Comparison of ENCODE assay signal across 8 cellular contexts in the genomic region with DNA sequence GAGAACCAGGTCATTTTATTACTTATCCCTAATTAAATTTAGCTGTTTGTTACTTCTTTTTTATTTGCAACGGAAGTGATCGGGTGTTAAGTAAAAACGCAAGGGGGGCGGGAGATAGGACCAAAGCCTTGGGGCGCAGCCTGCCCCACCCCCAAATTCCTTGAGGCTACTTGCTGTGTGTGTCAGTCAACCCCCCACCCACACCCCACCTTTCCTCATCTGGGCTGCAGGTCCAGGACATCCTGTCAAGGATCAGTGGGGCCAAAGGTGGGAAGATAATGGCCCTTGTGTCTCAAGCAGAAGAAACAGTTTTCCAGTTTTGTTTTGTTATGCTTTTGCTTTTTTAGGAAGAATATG. TPM values are rescaled to one million over a fixed set of nuclear protein-coding genes. Genes with fewer than 3 reads are reported as not detected.
DNase-seq lines count a peak whose midpoint lies in the region; ATAC-seq and TF ChIP-seq lines count a peak whose summit lies in the region.

No MANE protein-coding gene starts in this region.

- WGBS in mesodermal cell (ENCODE audit: insufficient coverage in 2 of 2), 2 experiments: no CpG with 5 or more reads among the region's 5 CpGs

- ATAC-seq in Right ventricle myocardium superior (ENCODE audit: poor library complexity) (no peak), left ventricle myocardium superior (no peak)
- ATAC-seq in central memory CD8-positive, alpha-beta T cell (replicated peaks; ENCODE audit: extremely low read depth, poor library complexity, severe bottlenecking): no peak

- H3K36me3 ChIP-seq in mesodermal cell (ENCODE audit: control insufficient read depth, insufficient read depth, low read length) (no peaks in the 10 kb centered on the region), uterus (no peaks in the 10 kb centered on the region)

- TF ChIP-seq CTCF in uterus (IDR thresholded peaks at IDR 0.05): no peak

- no peaks in the 10 kb centered on the region for H3K9me3 ChIP-seq in mesodermal cell (ENCODE audit: control insufficient read depth, low read length)
- no peaks in the 10 kb centered on the region for H3K9me3 ChIP-seq in uterus

- H3K4me3 Mint-ChIP-seq in central memory CD8-positive, alpha-beta T cell: peak overlapping the region; percentile 94

- no peaks in the 10 kb centered on the region for H3K27me3 Mint-ChIP-seq in central memory CD8-positive, alpha-beta T cell

- H3K27ac ChIP-seq in mesodermal cell (ENCODE audit: low read depth, low read length, severe bottlenecking): no peak overlapping the region
- H3K27ac ChIP-seq in uterus: peak overlapping the region; percentile 100

- H3K27me3 ChIP-seq in uterus: no peaks in the 10 kb centered on the region

- H3K4me1 ChIP-seq in mesodermal cell (ENCODE audit: control insufficient read depth, insufficient read depth, low read length, poor library complexity, severe bottlenecking): peaks cover 15% of the 10 kb centered on the region
- H3K4me1 ChIP-seq in uterus: no peaks in the 10 kb centered on the region

- H3K4me1 Mint-ChIP-seq in central memory CD8-positive, alpha-beta T cell: peaks cover 29% of the 10 kb centered on the region

- peak overlapping the region; percentile 88 for H3K27ac Mint-ChIP-seq in central memory CD8-positive, alpha-beta T cell (ENCODE audit: low read depth)

- H3K9me3 Mint-ChIP-seq in central memory CD8-positive, alpha-beta T cell: no peaks in the 10 kb centered on the region

- peak overlapping the region; percentile 88 for H3K4me3 ChIP-seq in mesodermal cell (ENCODE audit: extremely low read depth, insufficient read depth, low read length, poor library complexity, severe bottlenecking)
- peak overlapping the region; percentile 62 to 99 for H3K4me3 ChIP-seq in uterus

- no peak for TF ChIP-seq POLR2A in uterus (IDR thresholded peaks at IDR 0.05)

- peaks cover 21% of the 10 kb centered on the region for H3K36me3 Mint-ChIP-seq in central memory CD8-positive, alpha-beta T cell (ENCODE audit: insufficient read depth)

- intact Hi-C loops in Right ventricle myocardium superior (cut with DNase I) (loop anchor here (5.0 to 10.0 kb wide), 2 partner anchors 83 to 220 kb away; no protein-coding TSS in a partner anchor), left ventricle myocardium superior (cut with micrococcal nuclease) (no loop called here), uterus (cut with DNase I; ENCODE audit: low total_unique reads) (loop anchor here (5.0 kb wide), 2 partner anchors 265 to 435 kb away; no protein-coding TSS in a partner anchor)

- DNase-seq in Right ventricle myocardium superior (peak; percentile 47), left ventricle myocardium superior (no peak), uterus (peak; percentile 39 to 66), A172 (ENCODE audit: low spot score) (no peak), pons (ENCODE audit: low spot score) (no peak), DMS114 treated with DMSO at 0.1 percent for 48 hours (lab: John Stamatoyannopoulos, UW; ENCODE audit: unreplicated experiment) (no peak)
- no peak for DNase-seq in central memory CD8-positive, alpha-beta T cell (ENCODE audit: low spot score in 2 of 2)

RNA-seq across cellular contexts. Expression of gene FOXO1, which starts 1.2 kb away (rescaled TPM):
- total RNA-seq in Right ventricle myocardium superior (14.4 TPM), left ventricle myocardium superior (14.7 TPM), uterus (100 to 1,000 TPM in 1 of 4 donors, 10 to 100 TPM in 3; 46.8 to 130 (median 60.9) TPM)
- 19.2 TPM for polyA plus RNA-seq in mesodermal cell (2013, experiment 1 of 2)
- polyA plus RNA-seq in mesodermal cell (2013, experiment 2 of 2): 16.7 TPM
- 1.1 and 2.3 TPM in 2 replicates for total RNA-seq in A172 (2014; rRNA removed; shearing (Covaris generic))

Comparison
In these comparisons a context has a peak if more than half of its experiments do, and no peak if none do; other contexts are left out.
1. DNase-seq: peak in Right ventricle myocardium superior (single experiment) and uterus (2 of 2); none in left ventricle myocardium superior (single experiment), central memory CD8-positive, alpha-beta T cell (0 of 2), A172 (single experiment), pons (single experiment) and DMS114 treated with DMSO at 0.1 percent for 48 hours (single experiment).